Comparison of ENCODE assay signal across 1 cellular context in the genomic region with DNA sequence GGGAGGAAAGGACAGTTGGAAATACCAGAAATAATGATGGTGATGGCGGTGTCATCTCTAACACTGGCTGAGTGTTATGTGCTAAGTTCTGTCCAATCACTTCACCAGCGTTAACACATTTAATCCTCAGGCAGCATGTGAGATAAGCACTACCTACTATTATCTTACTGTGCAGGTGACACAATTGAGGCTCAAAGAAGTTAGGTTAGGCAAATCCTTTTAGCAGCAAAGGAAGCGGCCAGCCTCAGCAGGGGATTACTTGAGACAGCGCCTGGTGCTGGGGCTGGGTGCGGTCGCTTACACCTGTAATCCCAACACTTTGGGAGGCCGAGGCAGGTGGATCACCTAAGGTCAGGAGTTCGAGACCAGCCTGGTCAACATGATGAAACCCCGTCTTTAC.
TF ChIP-seq lines count a peak whose summit lies in the region.

No MANE protein-coding gene starts in this region.

TF ChIP-seq in K562, 482 proteins besides CTCF, POLR2A, EP300 and RAD21 (continued from another document):
- TF ChIP-seq, protein P1, sequence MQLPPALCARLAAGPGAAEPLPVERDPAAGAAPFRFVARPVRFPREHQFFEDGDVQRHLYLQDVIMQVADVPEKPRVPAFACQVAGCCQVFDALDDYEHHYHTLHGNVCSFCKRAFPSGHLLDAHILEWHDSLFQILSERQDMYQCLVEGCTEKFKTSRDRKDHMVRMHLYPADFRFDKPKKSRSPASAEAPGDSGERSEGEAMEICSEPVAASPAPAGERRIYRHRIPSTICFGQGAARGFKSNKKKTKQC (CRISPR knock-in tag; IDR thresholded peaks at IDR 0.05), result no peak
- TF ChIP-seq MAZ (CRISPR knock-in tag; conservative IDR thresholded peaks at IDR 0.05 in 1 of 2, IDR thresholded peaks at IDR 0.05 in 1 of 2), result no peak
- no peak for TF ChIP-seq TEAD2 (tag; IDR thresholded peaks at IDR 0.05)
- TF ChIP-seq ZNF764 (CRISPR knock-in tag; IDR thresholded peaks at IDR 0.05; ENCODE audit: low read depth), result no peak
- TF ChIP-seq AFF1 (IDR thresholded peaks at IDR 0.05; ENCODE audit: low read depth in 1 of 2, partially characterized antibody in 2 of 2), result no peak
- TF ChIP-seq ZNF174 (CRISPR knock-in tag; IDR thresholded peaks at IDR 0.05), result no peak
- no peak for TF ChIP-seq NR1H2 (CRISPR knock-in tag; IDR thresholded peaks at IDR 0.05)
- TF ChIP-seq ZBTB33 (CRISPR knock-in tag; IDR thresholded peaks at IDR 0.05), result no peak
- TF ChIP-seq ZNF316 (IDR thresholded peaks at IDR 0.05), result no peak
- no peak for TF ChIP-seq ETV5 (CRISPR knock-in tag; IDR thresholded peaks at IDR 0.05; ENCODE audit: low read depth)
- TF ChIP-seq TRIM28 (IDR thresholded peaks at IDR 0.05), result no peak
- no peak for TF ChIP-seq NFXL1 (CRISPR knock-in tag; IDR thresholded peaks at IDR 0.05)
- TF ChIP-seq FIP1L1 (IDR thresholded peaks at IDR 0.05; ENCODE audit: low read depth, low read length, poor library complexity, severe bottlenecking), result no peak
- no peak for TF ChIP-seq POLR2B (IDR thresholded peaks at IDR 0.05; ENCODE audit: low read depth, partially characterized antibody)
- no peak for TF ChIP-seq XRCC4 (IDR thresholded peaks at IDR 0.05; ENCODE audit: extremely low read depth, insufficient read depth, insufficient read length)
- no peak for TF ChIP-seq U2AF2 (optimal IDR thresholded peaks at IDR 0.05; ENCODE audit: low read depth, low read length)
- TF ChIP-seq LARP7 (IDR thresholded peaks at IDR 0.05), result no peak
- TF ChIP-seq CBFA2T3 (IDR thresholded peaks at IDR 0.05), result peak; percentile 55
- TF ChIP-seq EGR1 (conservative IDR thresholded peaks at IDR 0.05), result no peak
- no peak for TF ChIP-seq TFE3 (CRISPR knock-in tag; IDR thresholded peaks at IDR 0.05)
- TF ChIP-seq SOX6 (IDR thresholded peaks at IDR 0.05), result 0 out of 2 replicates have a peak, but pooled peaks have one; percentile 17
- 0 out of 2 replicates have a peak, but pooled peaks have one; percentile 21 for TF ChIP-seq TEAD4 (IDR thresholded peaks at IDR 0.05; ENCODE audit: low read length)
- TF ChIP-seq TEAD4 (CRISPR knock-in tag; IDR thresholded peaks at IDR 0.05; ENCODE audit: borderline replicate concordance), result no peak
- no peak for TF ChIP-seq GTF2F1 (IDR thresholded peaks at IDR 0.05; ENCODE audit: low read depth, low read length)
- no peak for TF ChIP-seq CBX3 (IDR thresholded peaks at IDR 0.05; ENCODE audit: borderline replicate concordance in 1 of 2, low read length in 2 of 2)
- TF ChIP-seq ATF2 (CRISPR knock-in tag; IDR thresholded peaks at IDR 0.05), result no peak
- TF ChIP-seq CTBP1 (IDR thresholded peaks at IDR 0.05; ENCODE audit: borderline replicate concordance), result no peak
